22 cellular contexts compared by ENCODE assay signal in the genomic region with DNA sequence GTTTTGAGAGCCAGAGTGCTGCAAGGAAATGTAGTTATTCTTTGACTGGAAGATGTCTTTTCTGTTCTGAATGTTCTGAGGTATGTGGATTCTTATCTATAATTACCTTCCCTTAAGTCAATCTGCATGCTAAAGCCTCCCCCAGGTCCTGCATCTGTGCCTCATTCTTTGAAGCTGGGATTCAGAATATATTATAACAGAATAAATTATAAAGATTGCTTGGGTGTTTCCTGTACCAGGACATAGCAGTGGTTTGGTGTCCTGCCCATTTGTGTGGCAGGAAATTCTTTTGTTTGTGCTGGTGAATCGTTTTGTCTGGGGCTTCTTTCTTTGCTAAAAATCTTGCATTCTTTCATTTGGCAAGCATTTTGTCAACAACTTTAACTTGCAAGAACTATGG.
DNase-seq lines count a peak whose midpoint lies in the region; ATAC-seq and TF ChIP-seq lines count a peak whose summit lies in the region.
"Had no signal": no experiment of that assay in that cellular context is flagged by ENCODE, and none has a peak within 500 bp of the region (broad histone marks: within the 10 kb centered on the region; RNA-seq: fewer than 3 reads in every experiment).

No MANE protein-coding gene starts in this region.

- no peaks in the 10 kb centered on the region for H4K20me1 ChIP-seq in smooth muscle cell (ENCODE audit: low read depth)
- H4K20me1 ChIP-seq: BLaER1 had no signal

- no peak overlapping the region for H3K9ac ChIP-seq in smooth muscle cell (ENCODE audit: low read depth)
- H3K9ac ChIP-seq: BLaER1 had no signal

- WGBS in smooth muscle cell (ENCODE audit: low lambda C conversion rate): 55% methylated on average over 1 of the region's 1 CpG

- in situ Hi-C loops in astrocyte of the cerebellum (cut with HindIII; ENCODE audit: low sequenced_read_pairs): loop anchor here (10.0 kb wide), 1 partner anchor 222 kb away; no protein-coding TSS in a partner anchor

- no peaks in the 10 kb centered on the region for H3K9me3 ChIP-seq in smooth muscle cell (replicated peaks; ENCODE audit: low read depth)
- H3K9me3 ChIP-seq: BLaER1, HAP-1, prostate gland had no signal

- TF ChIP-seq CTCF in astrocyte of the cerebellum (IDR thresholded peaks at IDR 0.05; ENCODE audit: low read depth, low read length, missing control alignments): no peak
- TF ChIP-seq CTCF in fibroblast of pulmonary artery (IDR thresholded peaks at IDR 0.05; ENCODE audit: low read length, missing control alignments): no peak
- no peak for TF ChIP-seq CTCF in smooth muscle cell (IDR thresholded peaks at IDR 0.05; ENCODE audit: borderline replicate concordance, insufficient read depth, poor library complexity, severe bottlenecking)

- no peaks in the 10 kb centered on the region for H3K4me1 ChIP-seq in smooth muscle cell (ENCODE audit: low read depth)
- H3K4me1 ChIP-seq: BLaER1, HAP-1, prostate gland had no signal

- H3K36me3 ChIP-seq in smooth muscle cell (ENCODE audit: low read depth): no peaks in the 10 kb centered on the region
- H3K36me3 ChIP-seq: BLaER1, HAP-1, prostate gland had no signal

- peak overlapping the region; percentile 26 for H2AFZ ChIP-seq in smooth muscle cell (ENCODE audit: low read depth)
- H2AFZ ChIP-seq: hepatocyte had no signal

- H3K27me3 ChIP-seq in smooth muscle cell (ENCODE audit: low read depth): no peaks in the 10 kb centered on the region
- H3K27me3 ChIP-seq: BLaER1, hepatocyte had no signal

- ATAC-seq in HG02938 (IDR thresholded peaks at IDR 0.05; ENCODE audit: unreplicated experiment) (no peak), HG02759 (IDR thresholded peaks at IDR 0.05; ENCODE audit: unreplicated experiment) (no peak)
- ATAC-seq: effector memory CD8-positive, alpha-beta T cell; GM12878 had no signal

- H3F3A ChIP-seq in smooth muscle cell (ENCODE audit: low read depth): no peaks in the 10 kb centered on the region

- DNase-seq in LHCN-M2 (ENCODE audit: low read depth) (peak; percentile 73), astrocyte of the cerebellum (ENCODE audit: low read depth) (peak; percentile 51), fibroblast of pulmonary artery (ENCODE audit: low read depth) (peak; percentile 64), smooth muscle cell (lab: John Stamatoyannopoulos, UW; ENCODE audit: unreplicated experiment) (no peak), GF-D8 (lab: John Stamatoyannopoulos, UW) (no peak), midbrain (lab: John Stamatoyannopoulos, UW) (no peak)
- DNase-seq: activated CD4-positive, alpha-beta T cell treated with anti-CD3 and anti-CD28 coated beads, Interleukin-2, amount 10 ng/mL, durations not matched to agents 7 days and 5 days; activated CD8-positive, alpha-beta memory T cell treated with anti-CD3 and anti-CD28 coated beads, Interleukin-2, amount 50 U/mL, for 4 hours; activated effector memory CD4-positive, alpha-beta T cell treated with anti-CD3 and anti-CD28 coated beads, Interleukin-2, amount 50 U/mL, for 16 hours; cerebellar nuclear complex; effector memory CD8-positive, alpha-beta T cell; NCI-H1694 treated with DMSO at 0.1 percent for 48 hours; NCI-H446 treated with DMSO at 0.1 percent for 48 hours; T-helper 1 cell had no signal

- no peak overlapping the region for H3K27ac ChIP-seq in smooth muscle cell (ENCODE audit: low read depth)
- H3K27ac ChIP-seq: BLaER1, hepatocyte, HL-60, prostate gland had no signal

- H3K79me2 ChIP-seq in smooth muscle cell (ENCODE audit: low read depth): no peaks in the 10 kb centered on the region
- H3K79me2 ChIP-seq: hepatocyte had no signal

- no peak overlapping the region for H3K4me2 ChIP-seq in smooth muscle cell
- H3K4me2 ChIP-seq: BLaER1, hepatocyte had no signal

- H3K4me3 ChIP-seq in astrocyte of the cerebellum (ENCODE audit: low read depth, low read length): no peak overlapping the region
- H3K4me3 ChIP-seq in fibroblast of pulmonary artery (replicated peaks; ENCODE audit: low read depth, low read length): no peak overlapping the region
- no peak overlapping the region for H3K4me3 ChIP-seq in smooth muscle cell
- H3K4me3 ChIP-seq: BLaER1, GM12878, HAP-1, hepatocyte, prostate gland had no signal

Comparison
In these comparisons a context has a peak if more than half of its experiments do, and no peak if none do; other contexts are left out.
1. DNase-seq: peak in LHCN-M2 (single experiment), astrocyte of the cerebellum (single experiment) and fibroblast of pulmonary artery (single experiment); none in smooth muscle cell (single experiment), GF-D8 (single experiment) and midbrain (single experiment).